In genomic region chr22:36065462-36065774, GRCh38 we compare ENCODE assay signal across 8 cellular contexts. TPM values are rescaled to one million over a fixed set of nuclear protein-coding genes. Genes with fewer than 3 reads are reported as not detected.
A peak's percentile ranks its signal among the peaks of the same experiment; 100 is the strongest.
DNase-seq lines count a peak whose midpoint lies in the region; ATAC-seq and TF ChIP-seq lines count a peak whose summit lies in the region.

No MANE protein-coding gene starts in this region.

- H3K27ac Mint-ChIP-seq in activated naive CD4-positive, alpha-beta T cell treated with anti-CD3 and anti-CD28 coated beads, Interleukin-2, amount 50 U/mL, for 24 hours: peak overlapping the region; percentile 36

- H3K27me3 ChIP-seq in right cardiac atrium (ENCODE audit: control insufficient read depth, insufficient read depth): no peaks in the 10 kb centered on the region
- H3K27me3 ChIP-seq in skeletal muscle tissue (ENCODE audit: control insufficient read depth in 3 of 3, insufficient read depth in 3 of 3, low read length in 3 of 3): no peaks in the 10 kb centered on the region

- no peaks in the 10 kb centered on the region for H3K27me3 Mint-ChIP-seq in activated naive CD4-positive, alpha-beta T cell treated with anti-CD3 and anti-CD28 coated beads, Interleukin-2, amount 50 U/mL, for 24 hours

- DNase-seq in HFF-Myc (ENCODE audit: extremely low read depth, low read depth): no peak
- no peak for DNase-seq in right cardiac atrium
- DNase-seq in middle frontal gyrus (ENCODE audit: extremely low spot score, low spot score): no peak
- DNase-seq in stimulated activated CD4-positive, alpha-beta T cell treated with anti-CD3 and anti-CD28 coated beads, Interleukin-4, amount 100 ng/mL, for 4 hours: no peak
- no peak for DNase-seq in NK-92 (lab: John Stamatoyannopoulos, UW; ENCODE audit: unreplicated experiment)

- no peaks in the 10 kb centered on the region for H3K36me3 Mint-ChIP-seq in activated naive CD4-positive, alpha-beta T cell treated with anti-CD3 and anti-CD28 coated beads, Interleukin-2, amount 50 U/mL, for 24 hours

- intact Hi-C loops in right cardiac atrium (cut with DNase I): loop anchor here in 3 of 4 donors (5.0 kb wide), 3 partner anchors 33 to 133 kb away; no protein-coding TSS in a partner anchor

- H3K4me1 Mint-ChIP-seq in activated naive CD4-positive, alpha-beta T cell treated with anti-CD3 and anti-CD28 coated beads, Interleukin-2, amount 50 U/mL, for 24 hours: peaks cover 8% of the 10 kb centered on the region

- H3K4me3 Mint-ChIP-seq in activated naive CD4-positive, alpha-beta T cell treated with anti-CD3 and anti-CD28 coated beads, Interleukin-2, amount 50 U/mL, for 24 hours: peak overlapping the region; percentile 86

- H3K9ac ChIP-seq in skeletal muscle tissue (ENCODE audit: low read depth in 1 of 3, low read length in 3 of 3): peak overlapping the region; percentile 86 to 88 (median 87)

- WGBS in right cardiac atrium: 4% methylated on average over 5 of the region's 5 CpGs

- H3K9me3 Mint-ChIP-seq in activated naive CD4-positive, alpha-beta T cell treated with anti-CD3 and anti-CD28 coated beads, Interleukin-2, amount 50 U/mL, for 24 hours: no peaks in the 10 kb centered on the region

- TF ChIP-seq CTCF in HFF-Myc (IDR thresholded peaks at IDR 0.05; ENCODE audit: low read depth, low read length, missing control alignments): no peak

- peak overlapping the region; percentile 88 for H3K27ac ChIP-seq in right cardiac atrium (ENCODE audit: low read length)
- H3K27ac ChIP-seq in skeletal muscle tissue (ENCODE audit: low read depth, low read length): peak overlapping the region; percentile 68

- no peaks in the 10 kb centered on the region for H3K4me1 ChIP-seq in right cardiac atrium (ENCODE audit: control insufficient read depth, insufficient read depth, low read length)
- peaks cover 9 to 15% (median 14%) of the 10 kb centered on the region in 3 donors for H3K4me1 ChIP-seq in skeletal muscle tissue (ENCODE audit: control insufficient read depth in 3 of 3, insufficient read depth in 3 of 3, low read length in 3 of 3)

- H3K36me3 ChIP-seq in skeletal muscle tissue (ENCODE audit: control insufficient read depth in 3 of 3, insufficient read depth in 3 of 3, low read length in 3 of 3): no peaks in the 10 kb centered on the region

- ATAC-seq in right cardiac atrium (peak; percentile 67), HG02870 (IDR thresholded peaks at IDR 0.05; ENCODE audit: unreplicated experiment) (no peak)

- H3K9me3 ChIP-seq in right cardiac atrium (ENCODE audit: control insufficient read depth, low read length): no peaks in the 10 kb centered on the region
- no peaks in the 10 kb centered on the region for H3K9me3 ChIP-seq in skeletal muscle tissue (ENCODE audit: control insufficient read depth in 3 of 3, low read length in 3 of 3)

- peak overlapping the region; percentile 34 for H3K4me3 ChIP-seq in HFF-Myc (replicated peaks; ENCODE audit: low read depth, low read length)
- H3K4me3 ChIP-seq in right cardiac atrium (ENCODE audit: low read length): peak overlapping the region; percentile 47
- peak overlapping the region; percentile 78 to 81 (median 79) for H3K4me3 ChIP-seq in skeletal muscle tissue (ENCODE audit: low read length in 3 of 3)

RNA-seq across cellular contexts. Expression of gene RBFOX2, which starts 36.8 kb away (rescaled TPM):
- total RNA-seq in right cardiac atrium (10 to 100 TPM; 67.4 to 89.8 (median 73.8) TPM), skeletal muscle tissue (200 TPM)
- 36.7 TPM for polyA plus RNA-seq in right cardiac atrium
